ENCODE assay signal across 10 cellular contexts in genomic region chr4:926538-926937, GRCh38. TPM values are rescaled to one million over a fixed set of nuclear protein-coding genes. Genes with fewer than 3 reads are reported as not detected.
DNase-seq lines count a peak whose midpoint lies in the region; ATAC-seq and TF ChIP-seq lines count a peak whose summit lies in the region.
"Had no signal": no experiment of that assay in that cellular context is flagged by ENCODE, and none has a peak within 500 bp of the region (broad histone marks: within the 10 kb centered on the region; RNA-seq: fewer than 3 reads in every experiment).

No MANE protein-coding gene starts in this region.

- peaks cover 90% of the 10 kb centered on the region for H3K79me2 ChIP-seq in Loucy (ENCODE audit: insufficient read depth, low read length)
- H3K79me2 ChIP-seq in neural progenitor cell (ENCODE audit: low read depth) = peaks cover 77% of the 10 kb centered on the region

- H3K9ac ChIP-seq in Loucy (ENCODE audit: low read depth, low read length, poor library complexity, severe bottlenecking) (no peak overlapping the region), neural progenitor cell (no peak overlapping the region)

- H3K27ac ChIP-seq in neural progenitor cell = no peak overlapping the region

- peak; percentile 25 for DNase-seq in Daoy (ENCODE audit: low read depth)
- peak; percentile 72 for DNase-seq in neural progenitor cell (ENCODE audit: low spot score)
- no peak for DNase-seq in HPDE6-E6E7 (ENCODE audit: extremely low spot score)
- no peak for DNase-seq in mucosa of gallbladder (ENCODE audit: low spot score)
- DNase-seq in HFFc6 = no peak
- DNase-seq: activated B cell treated with CpG ODN at 0.5 μM for 24 hours, nucleus accumbens had no signal

- H3K27me3 Mint-ChIP-seq in dendritic cell treated with granulocyte-macrophage colony-stimulating factor and Interleukin-4, amounts not matched to agents 40 ng/mL and 50 ng/mL, for 4 days = no peaks in the 10 kb centered on the region
- H3K27me3 Mint-ChIP-seq in neural progenitor cell (ENCODE audit: insufficient read depth, low read depth) (peaks cover 8% of the 10 kb centered on the region), HFFc6 (ENCODE audit: insufficient read depth) (no peaks in the 10 kb centered on the region; the same call in 1 of the 2 replicates)
- H3K27me3 Mint-ChIP-seq: activated B cell treated with CpG ODN at 0.5 μM for 24 hours had no signal

- TF ChIP-seq CTCF in Loucy (conservative IDR thresholded peaks at IDR 0.05; ENCODE audit: low read length) = peak; percentile 33; the same call in 1 of the 2 replicates
- peak; percentile 63 for TF ChIP-seq CTCF in neural progenitor cell (IDR thresholded peaks at IDR 0.05)
- no peak for TF ChIP-seq CTCF in HFFc6 (IDR thresholded peaks at IDR 0.05)

- intact Hi-C loops in dendritic cell treated with granulocyte-macrophage colony-stimulating factor and Interleukin-4, amounts not matched to agents 40 ng/mL and 50 ng/mL, for 4 days (cut with micrococcal nuclease) = no loop called here

- H3K4me2 ChIP-seq in Loucy (ENCODE audit: low read depth, low read length, poor library complexity, severe bottlenecking) (peak overlapping the region; percentile 13), neural progenitor cell (no peak overlapping the region)

- H4K20me1 ChIP-seq in Loucy (ENCODE audit: insufficient read depth, low read length, poor library complexity, severe bottlenecking) (peaks cover 57% of the 10 kb centered on the region), neural progenitor cell (ENCODE audit: low read depth) (peaks cover 50% of the 10 kb centered on the region)

- H3K27ac Mint-ChIP-seq in dendritic cell treated with granulocyte-macrophage colony-stimulating factor and Interleukin-4, amounts not matched to agents 40 ng/mL and 50 ng/mL, for 4 days = peak overlapping the region; percentile 26
- H3K27ac Mint-ChIP-seq in neural progenitor cell (no peak overlapping the region), HFFc6 (no peak overlapping the region)

- H3K4me3 ChIP-seq in Loucy (ENCODE audit: low read length, poor library complexity, severe bottlenecking) (no peak overlapping the region), neural progenitor cell (no peak overlapping the region)

- H3K36me3 Mint-ChIP-seq in dendritic cell treated with granulocyte-macrophage colony-stimulating factor and Interleukin-4, amounts not matched to agents 40 ng/mL and 50 ng/mL, for 4 days (ENCODE audit: low read depth) = peaks cover 55% of the 10 kb centered on the region
- H3K36me3 Mint-ChIP-seq in neural progenitor cell = peaks cover 5% of the 10 kb centered on the region
- H3K36me3 Mint-ChIP-seq in HFFc6 (ENCODE audit: low read depth) = peaks cover 10% of the 10 kb centered on the region; the same call in 1 of the 2 replicates

- H3K9me3 ChIP-seq in Loucy (ENCODE audit: insufficient read depth, low read depth, low read length) = no peaks in the 10 kb centered on the region
- H3K9me3 ChIP-seq in neural progenitor cell (ENCODE audit: low read depth) = no peaks in the 10 kb centered on the region

- H3F3A ChIP-seq in Loucy (ENCODE audit: low read depth) (no peaks in the 10 kb centered on the region), neural progenitor cell (ENCODE audit: low read depth) (no peaks in the 10 kb centered on the region)

- ATAC-seq in HG03342 (IDR thresholded peaks at IDR 0.05; ENCODE audit: unreplicated experiment) = no peak

- H3K9me2 ChIP-seq in Loucy (replicated peaks; ENCODE audit: low read depth, low read length) = no peaks in the 10 kb centered on the region

- H2AFZ ChIP-seq in Loucy (ENCODE audit: low read length) (no peak overlapping the region), neural progenitor cell (replicated peaks) (no peak overlapping the region)

- H3K4me1 ChIP-seq in Loucy (ENCODE audit: insufficient read depth, low read length, poor library complexity, severe bottlenecking) (peaks cover 56% of the 10 kb centered on the region), neural progenitor cell (no peaks in the 10 kb centered on the region)

- H3K36me3 ChIP-seq in Loucy (ENCODE audit: insufficient read depth, low read length) (no peaks in the 10 kb centered on the region), neural progenitor cell (no peaks in the 10 kb centered on the region)

- H3K4me3 Mint-ChIP-seq in dendritic cell treated with granulocyte-macrophage colony-stimulating factor and Interleukin-4, amounts not matched to agents 40 ng/mL and 50 ng/mL, for 4 days = no peak overlapping the region
- H3K4me3 Mint-ChIP-seq in neural progenitor cell (no peak overlapping the region), HFFc6 (no peak overlapping the region)
- H3K4me3 Mint-ChIP-seq: activated B cell treated with CpG ODN at 0.5 μM for 24 hours had no signal

- peaks cover under 1% of the 10 kb centered on the region for H3K27me3 ChIP-seq in Loucy (ENCODE audit: insufficient read depth, low read length, poor library complexity, severe bottlenecking)
- no peaks in the 10 kb centered on the region for H3K27me3 ChIP-seq in neural progenitor cell

- H3K4me1 Mint-ChIP-seq in dendritic cell treated with granulocyte-macrophage colony-stimulating factor and Interleukin-4, amounts not matched to agents 40 ng/mL and 50 ng/mL, for 4 days (ENCODE audit: low read depth) = peaks cover 76% of the 10 kb centered on the region
- H3K4me1 Mint-ChIP-seq in neural progenitor cell = peaks cover 22% of the 10 kb centered on the region
- H3K4me1 Mint-ChIP-seq in HFFc6 (ENCODE audit: low read depth) = peaks cover 44% of the 10 kb centered on the region

- H3K9me3 Mint-ChIP-seq in dendritic cell treated with granulocyte-macrophage colony-stimulating factor and Interleukin-4, amounts not matched to agents 40 ng/mL and 50 ng/mL, for 4 days = no peaks in the 10 kb centered on the region
- H3K9me3 Mint-ChIP-seq in neural progenitor cell = no peaks in the 10 kb centered on the region
- no peaks in the 10 kb centered on the region for H3K9me3 Mint-ChIP-seq in HFFc6
- H3K9me3 Mint-ChIP-seq: activated B cell treated with CpG ODN at 0.5 μM for 24 hours had no signal

RNA-seq across cellular contexts. Expression of gene GAK, which starts 5.6 kb away (rescaled TPM):
- 61.6 and 71.9 TPM in 2 replicates for total RNA-seq in Daoy (2014; rRNA removed; shearing (Covaris generic))
- total RNA-seq in neural progenitor cell (ENCODE audit: low replicate concordance) = 27.6 and 75.9 TPM in 2 replicates
- total RNA-seq in mucosa of gallbladder = 151 TPM
- total RNA-seq in HFFc6 (2021; fragmentation: NEBNext Ultra II Directional; extraction: Animal tissue kit (Norgen Biotek cat#: 25700)) = 10 to 100 TPM; 65.8 to 72.9 (median 69.1) TPM

RNA-seq across cellular contexts. Expression of gene TMEM175, which starts 5.7 kb away (rescaled TPM):
- 12.0 and 20.1 TPM in 2 replicates for total RNA-seq in Daoy (2014; rRNA removed; shearing (Covaris generic))
- total RNA-seq in neural progenitor cell (ENCODE audit: low replicate concordance) = 4.4 and 10.1 TPM in 2 replicates
- 48.8 TPM for total RNA-seq in mucosa of gallbladder
- 10 to 100 TPM; 27.8 to 41.8 (median 34.1) TPM for total RNA-seq in HFFc6 (2021; fragmentation: NEBNext Ultra II Directional; extraction: Animal tissue kit (Norgen Biotek cat#: 25700))

RNA-seq across cellular contexts. Expression of gene DGKQ, which starts 46.8 kb away (rescaled TPM):
- total RNA-seq in Daoy (2014; rRNA removed; shearing (Covaris generic)) = 4.3 and 4.4 TPM in 2 replicates
- total RNA-seq in neural progenitor cell (ENCODE audit: low replicate concordance) (5.1 and 16.0 TPM in 2 replicates), mucosa of gallbladder (26.9 TPM)
- 10 to 100 TPM; 11.3 to 14.9 (median 13.1) TPM for total RNA-seq in HFFc6 (2021; fragmentation: NEBNext Ultra II Directional; extraction: Animal tissue kit (Norgen Biotek cat#: 25700))

Comparison
In these comparisons a context has a peak if more than half of its experiments do, and no peak if none do; other contexts are left out.
1. DNase-seq: peak in Daoy (single experiment) and neural progenitor cell (single experiment); none in HPDE6-E6E7 (single experiment), mucosa of gallbladder (single experiment) and HFFc6 (single experiment).